Comparison of ENCODE assay signal across 28 cellular contexts in the genomic region with DNA sequence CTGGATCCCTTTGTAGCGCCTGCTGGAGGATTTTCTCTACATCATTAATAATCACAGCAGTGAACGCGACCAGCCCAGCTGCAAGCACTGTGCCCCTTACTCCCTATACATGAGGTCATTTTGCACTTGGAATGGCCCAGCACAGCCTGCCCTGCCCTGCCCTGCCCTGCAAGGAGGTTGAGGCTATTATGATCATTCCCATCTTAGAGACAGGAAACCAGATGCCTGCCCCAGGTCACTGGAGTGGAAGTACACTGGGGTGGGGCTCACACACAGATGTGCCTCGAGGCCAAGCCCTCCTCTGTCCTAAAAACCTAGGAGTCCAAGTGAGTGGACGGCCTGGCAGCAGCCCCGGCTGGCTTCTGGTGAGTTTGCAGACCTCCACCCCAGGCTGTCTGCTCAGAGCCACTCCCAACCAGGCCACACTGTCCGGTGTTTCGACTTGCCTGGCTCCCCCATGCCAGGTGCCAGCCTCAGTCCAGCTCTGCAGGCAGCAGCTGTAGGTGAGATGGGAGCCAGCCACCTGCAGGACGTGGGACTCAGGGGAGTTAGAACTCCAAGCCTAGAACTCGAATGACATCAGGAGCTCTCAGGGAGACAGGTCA.
"Had no signal": no experiment of that assay in that cellular context is flagged by ENCODE, and none has a peak within 500 bp of the region (broad histone marks: within the 10 kb centered on the region; RNA-seq: fewer than 3 reads in every experiment).

No MANE protein-coding gene starts in this region.

- H3K4me1 ChIP-seq: SJSA1 had no signal

- DNase-seq: activated CD4-positive, alpha-beta memory T cell treated with anti-CD3 and anti-CD28 coated beads, Interleukin-2, amount 10 ng/mL, durations not matched to agents 7 days and 5 days; activated CD4-positive, alpha-beta T cell treated with anti-CD3 and anti-CD28 coated beads for 1 hour; activated CD4-positive, alpha-beta T cell treated with anti-CD3 and anti-CD28 coated beads for 48 hours; activated CD4-positive, CD25-positive, alpha-beta regulatory T cell; activated CD8-positive, alpha-beta memory T cell treated with anti-CD3 and anti-CD28 coated beads for 24 hours; activated CD8-positive, alpha-beta memory T cell treated with anti-CD3 and anti-CD28 coated beads, Interleukin-2, amount 10 ng/mL, durations not matched to agents 7 days and 5 days; activated CD8-positive, alpha-beta memory T cell treated with anti-CD3 and anti-CD28 coated beads, Interleukin-2, amount 50 U/mL, for 48 hours; activated effector memory CD4-positive, alpha-beta T cell treated with Interleukin-2 at 50 U/mL for 16 hours; activated naive CD4-positive, alpha-beta T cell treated with anti-CD3 and anti-CD28 coated beads, Interleukin-2, amount 10 ng/mL, durations not matched to agents 7 days and 5 days; activated naive CD8-positive, alpha-beta T cell treated with anti-CD3 and anti-CD28 coated beads, Interleukin-2, amount 50 U/mL, for 24 hours; activated T-cell treated with anti-CD3 and anti-CD28 coated beads, Interleukin-2, amount 50 U/mL, for 48 hours; aorta; brain microvascular endothelial cell; NCI-H1092 treated with DMSO at 0.1 percent for 48 hours; NCI-H1417; NCI-H146; NCI-H187 treated with DMSO at 0.1 percent for 48 hours; NCI-H2081; NCI-H345; NCI-H524 treated with DMSO at 0.1 percent for 48 hours; PC-9; SHP77 treated with DMSO at 0.1 percent for 48 hours; SW 1271; T-helper 1 cell; T-helper 2 cell; T1000; WERI-Rb-1 had no signal

- ATAC-seq: activated CD8-positive, alpha-beta memory T cell treated with anti-CD3 and anti-CD28 coated beads, Interleukin-2, amount 10 ng/mL, durations not matched to agents 7 days and 5 days; activated naive CD8-positive, alpha-beta T cell treated with anti-CD3 and anti-CD28 coated beads, Interleukin-2, amount 50 U/mL, for 24 hours had no signal

- H2AFZ ChIP-seq: PC-9 had no signal

- H3K4me3 ChIP-seq: PC-9, SJSA1 had no signal

- H3K27ac ChIP-seq: brain microvascular endothelial cell, PC-9, SJSA1, WERI-Rb-1 had no signal

- H3K36me3 ChIP-seq: brain microvascular endothelial cell, SJSA1, WERI-Rb-1 had no signal

- H3K9me3 ChIP-seq: SJSA1 had no signal

- H3K4me2 ChIP-seq: PC-9 had no signal
